In the genomic region with DNA sequence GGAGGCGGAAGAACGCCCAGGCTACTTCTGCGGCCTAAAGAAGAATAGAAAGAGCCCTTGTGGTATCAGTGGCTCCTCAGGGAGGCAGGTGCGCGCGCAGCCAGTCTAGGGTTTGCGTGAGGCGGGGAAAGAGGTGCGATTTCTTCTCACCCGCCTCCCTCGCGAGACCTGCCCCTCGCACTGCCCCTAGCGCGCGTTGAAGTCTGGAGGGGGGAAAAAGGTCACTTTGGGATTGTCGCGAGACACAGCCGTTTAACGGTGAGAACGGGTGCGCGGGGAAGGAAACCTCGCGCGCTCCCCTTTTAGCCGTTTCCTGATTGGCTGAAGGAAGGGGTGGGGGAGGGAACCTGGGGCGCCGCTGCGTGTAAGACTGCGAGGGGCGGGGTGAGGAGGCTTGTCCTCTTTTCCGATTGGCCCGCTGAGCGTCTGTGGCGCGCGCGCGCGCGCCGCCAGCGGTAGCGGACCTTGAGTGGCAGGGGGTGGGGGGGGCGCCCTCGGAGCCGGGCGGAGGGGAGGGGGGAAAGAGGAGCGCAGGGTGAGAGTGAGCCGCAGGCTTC, we compare ENCODE assay signal across 8 cellular contexts.
DNase-seq lines count a peak whose midpoint lies in the region; ATAC-seq lines count a peak whose summit lies in the region.

A gene with protein sequence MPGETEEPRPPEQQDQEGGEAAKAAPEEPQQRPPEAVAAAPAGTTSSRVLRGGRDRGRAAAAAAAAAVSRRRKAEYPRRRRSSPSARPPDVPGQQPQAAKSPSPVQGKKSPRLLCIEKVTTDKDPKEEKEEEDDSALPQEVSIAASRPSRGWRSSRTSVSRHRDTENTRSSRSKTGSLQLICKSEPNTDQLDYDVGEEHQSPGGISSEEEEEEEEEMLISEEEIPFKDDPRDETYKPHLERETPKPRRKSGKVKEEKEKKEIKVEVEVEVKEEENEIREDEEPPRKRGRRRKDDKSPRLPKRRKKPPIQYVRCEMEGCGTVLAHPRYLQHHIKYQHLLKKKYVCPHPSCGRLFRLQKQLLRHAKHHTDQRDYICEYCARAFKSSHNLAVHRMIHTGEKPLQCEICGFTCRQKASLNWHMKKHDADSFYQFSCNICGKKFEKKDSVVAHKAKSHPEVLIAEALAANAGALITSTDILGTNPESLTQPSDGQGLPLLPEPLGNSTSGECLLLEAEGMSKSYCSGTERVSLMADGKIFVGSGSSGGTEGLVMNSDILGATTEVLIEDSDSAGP (plus strand): TSS at position 429 of the 557 bp plus-strand sequence. CDS start 219 bp downstream, outside the sequence.

- peak; percentile 25 for ATAC-seq in GM19043 (IDR thresholded peaks at IDR 0.05; ENCODE audit: low read depth, unreplicated experiment)
- peak; percentile 42 for ATAC-seq in HG03354 (IDR thresholded peaks at IDR 0.05; ENCODE audit: poor library complexity, severe bottlenecking, unreplicated experiment)

- DNase-seq in AG08396 (ENCODE audit: low spot score) (peak; percentile 93), NCI-H510A treated with DMSO at 0.1 percent for 48 hours (lab: John Stamatoyannopoulos, UW) (peak; percentile 94), cerebellar nuclear complex (lab: John Stamatoyannopoulos, UW) (peak; percentile 69 to 80), islet precursor cell (peak; percentile 99)
- DNase-seq in activated CD4-positive, alpha-beta T cell treated with anti-CD3 and anti-CD28 coated beads for 1 hour: peak; percentile 96
- peak; percentile 97 for DNase-seq in stimulated activated CD4-positive, alpha-beta T cell treated with anti-CD3 and anti-CD28 coated beads, Interleukin-12 subunit alpha, Interleukin-12 subunit beta, amount 100 ng/mL, for 4 hours

Comparison
In these comparisons a context has a peak if more than half of its experiments do, and no peak if none do; other contexts are left out.
1. Peak in every context shown above with its lines: DNase-seq and ATAC-seq.